1 cellular context compared by ENCODE assay signal in genomic region chr12:70242695-70243509, GRCh38.
TF ChIP-seq lines count a peak whose summit lies in the region.

Gene CNOT2, plus strand, starts transcription at chr12:70243433. Its CDS starts 34,794 bp downstream, at chr12:70278227.

TF ChIP-seq in K562, 482 proteins besides CTCF, POLR2A, EP300 and RAD21 (continued from another document and continues in another):
- peak in 1 of 2 experiments; percentile 73; a peak in 2 of 4 replicates for TF ChIP-seq ZMIZ1 (IDR thresholded peaks at IDR 0.05; ENCODE audit: low read depth in 2 of 2, low read length in 2 of 2)
- TF ChIP-seq ARID4B (CRISPR knock-in tag; IDR thresholded peaks at IDR 0.05) = peak; percentile 62; the same call in 1 of the 2 replicates
- peak; percentile 74 for TF ChIP-seq POLR2H (tag; IDR thresholded peaks at IDR 0.05; ENCODE audit: low read depth)
- no peak for TF ChIP-seq CBX5 (IDR thresholded peaks at IDR 0.05; ENCODE audit: borderline replicate concordance, low read depth)
- TF ChIP-seq NR3C1 (CRISPR knock-in tag; IDR thresholded peaks at IDR 0.05) = no peak
- no peak; the same call in 1 of the 2 replicates for TF ChIP-seq NFE2 (IDR thresholded peaks at IDR 0.05; ENCODE audit: low read depth)
- TF ChIP-seq HNRNPLL (IDR thresholded peaks at IDR 0.05; ENCODE audit: low read depth, low read length, poor library complexity, severe bottlenecking) = peak; percentile 97
- TF ChIP-seq ZBTB5 (IDR thresholded peaks at IDR 0.05) = no peak
- TF ChIP-seq NR0B1 (IDR thresholded peaks at IDR 0.05; ENCODE audit: partially characterized antibody) = no peak
- TF ChIP-seq EWSR1 (IDR thresholded peaks at IDR 0.05; ENCODE audit: borderline replicate concordance, low read depth, partially characterized antibody) = no peak
- TF ChIP-seq JUNB (CRISPR knock-in tag; conservative IDR thresholded peaks at IDR 0.05) = no peak
- no peak; the same call in 1 of the 2 replicates for TF ChIP-seq KAT7 (CRISPR knock-in tag; IDR thresholded peaks at IDR 0.05; ENCODE audit: borderline replicate concordance)
- no peak for TF ChIP-seq ZNF174 (CRISPR knock-in tag; IDR thresholded peaks at IDR 0.05)
- no peak for TF ChIP-seq ELF2 (CRISPR knock-in tag; IDR thresholded peaks at IDR 0.05)
- no peak for TF ChIP-seq TGIF2 (CRISPR knock-in tag; IDR thresholded peaks at IDR 0.05)
- no peak for TF ChIP-seq SNAPC5 (CRISPR knock-in tag; IDR thresholded peaks at IDR 0.05)
- TF ChIP-seq EHMT2 (IDR thresholded peaks at IDR 0.05) = peak; percentile 79; the same call in 1 of the 2 replicates
- TF ChIP-seq C11orf30 (IDR thresholded peaks at IDR 0.05; ENCODE audit: low read depth) = peak; percentile 50; the same call in 1 of the 2 replicates
- peak; percentile 89 for TF ChIP-seq L3MBTL2 (IDR thresholded peaks at IDR 0.05)
- no peak for TF ChIP-seq ZNF445 (CRISPR knock-in tag; IDR thresholded peaks at IDR 0.05; ENCODE audit: low read depth)
- peak; percentile 41 for TF ChIP-seq HDAC3 (IDR thresholded peaks at IDR 0.05; ENCODE audit: borderline replicate concordance, partially characterized antibody)
- TF ChIP-seq PHF21A (IDR thresholded peaks at IDR 0.05; ENCODE audit: borderline replicate concordance, low read depth) = no peak
- TF ChIP-seq RBM22 (IDR thresholded peaks at IDR 0.05; ENCODE audit: low read depth, low read length, poor library complexity, severe bottlenecking) = no peak
- TF ChIP-seq HMBOX1 (IDR thresholded peaks at IDR 0.05) = no peak
- no peak for TF ChIP-seq USF1 (CRISPR knock-in tag; IDR thresholded peaks at IDR 0.05)
- TF ChIP-seq REST (CRISPR knock-in tag; IDR thresholded peaks at IDR 0.05; ENCODE audit: low read depth) = 0 out of 2 replicates have a peak, but pooled peaks have one; percentile 63
- TF ChIP-seq KLF10 (CRISPR knock-in tag; IDR thresholded peaks at IDR 0.05) = no peak
- no peak for TF ChIP-seq HEY1 (CRISPR knock-in tag; IDR thresholded peaks at IDR 0.05; ENCODE audit: borderline replicate concordance)
- no peak for TF ChIP-seq DEAF1 (CRISPR knock-in tag; IDR thresholded peaks at IDR 0.05)
- TF ChIP-seq ZBED1 (IDR thresholded peaks at IDR 0.05) = no peak; the same call in none of the 2 replicates
- TF ChIP-seq MCM2 (IDR thresholded peaks at IDR 0.05; ENCODE audit: low read depth) = no peak
- no peak for TF ChIP-seq CCNT2 (IDR thresholded peaks at IDR 0.05; ENCODE audit: borderline replicate concordance, extremely low read depth, insufficient read length, low read depth, low read length)
- TF ChIP-seq SMARCC2 (IDR thresholded peaks at IDR 0.05; ENCODE audit: low read depth) = no peak; the same call in 1 of the 2 replicates
- no peak; the same call in 1 of the 2 replicates for TF ChIP-seq MAFK (IDR thresholded peaks at IDR 0.05; ENCODE audit: low read length)
- no peak for TF ChIP-seq THRA (IDR thresholded peaks at IDR 0.05)
- no peak for TF ChIP-seq SNRNP70 (optimal IDR thresholded peaks at IDR 0.05; ENCODE audit: low read depth, low read length)
- TF ChIP-seq GTF2B (IDR thresholded peaks at IDR 0.05; ENCODE audit: extremely low read depth, insufficient read length) = no peak
- no peak for TF ChIP-seq ATF1 (CRISPR knock-in tag; IDR thresholded peaks at IDR 0.05)
- TF ChIP-seq ATF1 (tag; IDR thresholded peaks at IDR 0.05) = peak; percentile 95
